Comparison of ENCODE assay signal across 8 cellular contexts in the genomic region with DNA sequence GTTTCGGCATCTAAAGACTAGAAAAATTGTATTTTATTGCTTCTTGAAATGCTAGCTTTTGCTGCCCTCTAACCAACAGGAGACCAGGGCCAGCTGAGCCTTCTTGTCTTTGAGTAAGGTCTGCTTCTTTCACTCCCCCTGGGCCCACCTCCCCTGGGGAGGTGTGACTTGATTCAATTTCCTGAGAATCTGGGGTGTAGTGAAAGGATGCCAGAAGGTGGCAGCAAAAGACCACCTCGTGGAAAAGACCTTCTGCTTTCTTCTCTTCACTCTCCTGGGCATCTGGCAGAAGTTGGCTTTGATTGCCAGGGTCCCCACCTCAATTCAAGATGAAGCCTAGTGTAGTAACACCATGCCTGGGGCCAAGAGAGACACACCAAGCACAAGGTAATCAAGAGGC.
DNase-seq lines count a peak whose midpoint lies in the region; ATAC-seq and TF ChIP-seq lines count a peak whose summit lies in the region.

No MANE protein-coding gene starts in this region.

- H3K27me3 Mint-ChIP-seq in activated naive CD8-positive, alpha-beta T cell treated with anti-CD3 and anti-CD28 coated beads, Interleukin-2, amount 50 U/mL, for 24 hours: no peaks in the 10 kb centered on the region

- intact Hi-C loops in gastrocnemius medialis (cut with DNase I; ENCODE audit: low total_unique reads): loop anchor here (1.0 kb wide), 1 partner anchor 191 kb away; no protein-coding TSS in a partner anchor

- H3K4me1 Mint-ChIP-seq in activated naive CD8-positive, alpha-beta T cell treated with anti-CD3 and anti-CD28 coated beads, Interleukin-2, amount 50 U/mL, for 24 hours: peaks cover 2% of the 10 kb centered on the region

- H3K36me3 Mint-ChIP-seq in activated naive CD8-positive, alpha-beta T cell treated with anti-CD3 and anti-CD28 coated beads, Interleukin-2, amount 50 U/mL, for 24 hours (ENCODE audit: low read depth): no peaks in the 10 kb centered on the region

- H3K36me3 ChIP-seq in H7 (replicated peaks; ENCODE audit: control insufficient read depth, insufficient read depth, low read length) (no peaks in the 10 kb centered on the region), right atrium auricular region (no peaks in the 10 kb centered on the region), gastrocnemius medialis (no peaks in the 10 kb centered on the region)

- no peak for TF ChIP-seq POLR2A in gastrocnemius medialis (IDR thresholded peaks at IDR 0.05)

- no peak overlapping the region for H3K4me3 ChIP-seq in AG10803 (ENCODE audit: low read length)
- no peak overlapping the region for H3K4me3 ChIP-seq in H7 (ENCODE audit: insufficient read depth, low read depth, low read length)
- no peak overlapping the region for H3K4me3 ChIP-seq in right atrium auricular region
- no peak overlapping the region for H3K4me3 ChIP-seq in gastrocnemius medialis

- no peaks in the 10 kb centered on the region for H3K9me3 Mint-ChIP-seq in activated naive CD8-positive, alpha-beta T cell treated with anti-CD3 and anti-CD28 coated beads, Interleukin-2, amount 50 U/mL, for 24 hours

- H3K27ac Mint-ChIP-seq in activated naive CD8-positive, alpha-beta T cell treated with anti-CD3 and anti-CD28 coated beads, Interleukin-2, amount 50 U/mL, for 24 hours: no peak overlapping the region

- peak; percentile 43 for TF ChIP-seq CTCF in AG10803 (conservative IDR thresholded peaks at IDR 0.05; ENCODE audit: low read length)
- peak; percentile 28 to 64 for TF ChIP-seq CTCF in right atrium auricular region (IDR thresholded peaks at IDR 0.05)
- TF ChIP-seq CTCF in gastrocnemius medialis (IDR thresholded peaks at IDR 0.05 in 4 of 5, conservative IDR thresholded peaks at IDR 0.05 in 1 of 5): peak; percentile 36 to 79 (median 53)

- in situ Hi-C loops in gastrocnemius medialis (cut with MboI; ENCODE audit: low sequenced_read_pairs in 4 of 4): loop anchor here (5.0 to 25.0 kb wide), 4 partner anchors 188 to 1772 kb away; no protein-coding TSS in a partner anchor

- H3K9me3 ChIP-seq in right atrium auricular region: no peaks in the 10 kb centered on the region
- no peaks in the 10 kb centered on the region for H3K9me3 ChIP-seq in gastrocnemius medialis

- H3K27me3 ChIP-seq in H7 (ENCODE audit: control insufficient read depth, insufficient read depth, low read length): no peaks in the 10 kb centered on the region
- no peaks in the 10 kb centered on the region for H3K27me3 ChIP-seq in right atrium auricular region
- no peaks in the 10 kb centered on the region for H3K27me3 ChIP-seq in gastrocnemius medialis

- H3K4me1 ChIP-seq in right atrium auricular region (no peaks in the 10 kb centered on the region), gastrocnemius medialis (no peaks in the 10 kb centered on the region)

- no peak for ATAC-seq in activated naive CD8-positive, alpha-beta T cell treated with anti-CD3 and anti-CD28 coated beads, Interleukin-2, amount 50 U/mL, for 24 hours
- peak in 1 of 2 donors; percentile 78 for ATAC-seq in gastrocnemius medialis
- no peak for ATAC-seq in HG02870 (IDR thresholded peaks at IDR 0.05; ENCODE audit: unreplicated experiment)
- no peak for ATAC-seq in HG03354 (IDR thresholded peaks at IDR 0.05; ENCODE audit: poor library complexity, severe bottlenecking, unreplicated experiment)

- peak; percentile 1 for DNase-seq in AG10803 (ENCODE audit: low read depth)
- DNase-seq in H7: peak; percentile 67
- DNase-seq in OCI-M1 (lab: John Stamatoyannopoulos, UW): peak; percentile 65
- DNase-seq in activated naive CD8-positive, alpha-beta T cell treated with anti-CD3 and anti-CD28 coated beads, Interleukin-2, amount 50 U/mL, for 24 hours: peak; percentile 20
- DNase-seq in right atrium auricular region (ENCODE audit: low spot score): peak; percentile 59
- peak in 1 of 2 donors; percentile 36 for DNase-seq in gastrocnemius medialis

- no peak overlapping the region for H3K4me3 Mint-ChIP-seq in activated naive CD8-positive, alpha-beta T cell treated with anti-CD3 and anti-CD28 coated beads, Interleukin-2, amount 50 U/mL, for 24 hours

- no peak overlapping the region for H3K27ac ChIP-seq in right atrium auricular region
- no peak overlapping the region for H3K27ac ChIP-seq in gastrocnemius medialis
